1 cellular context compared by ENCODE assay signal in the genomic region with DNA sequence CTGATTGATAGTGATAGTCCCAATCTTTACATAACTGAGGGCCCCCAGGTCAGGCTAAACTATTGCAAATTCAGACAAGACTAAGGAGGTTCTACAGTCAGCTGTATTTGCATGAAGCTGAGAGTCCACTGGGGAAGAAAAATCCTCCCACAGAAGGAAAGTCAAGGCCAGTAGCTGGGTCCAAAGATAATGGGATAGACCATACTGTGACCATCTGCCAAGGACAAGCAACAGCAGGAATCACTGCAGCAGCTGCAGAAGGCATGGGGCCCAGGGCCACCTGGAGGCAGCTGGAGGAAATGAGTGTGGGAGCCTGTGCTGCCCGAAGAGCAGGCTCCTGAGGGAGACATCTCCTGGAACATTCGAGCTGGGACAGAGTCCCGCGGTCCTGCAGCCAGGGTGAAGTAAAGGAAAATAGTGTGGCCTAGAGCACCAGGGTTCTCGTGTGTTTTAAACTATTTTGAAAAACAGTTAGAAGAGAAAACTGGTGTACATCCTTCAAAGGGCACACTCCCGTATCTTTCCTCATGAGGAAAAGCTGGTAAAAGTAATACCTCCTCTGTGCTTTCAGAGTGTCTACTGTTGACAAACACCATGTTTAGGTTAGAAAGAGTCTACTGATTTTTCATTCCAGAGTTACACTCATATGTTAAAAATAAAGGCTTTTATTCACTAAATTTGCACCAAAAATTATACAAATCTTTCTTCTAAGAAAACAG.
TF ChIP-seq lines count a peak whose summit lies in the region.

No MANE protein-coding gene starts in this region.

TF ChIP-seq in HepG2, 621 proteins besides CTCF, POLR2A, EP300 and RAD21 (continued from another document and continues in another):
- TF ChIP-seq, protein P1, sequence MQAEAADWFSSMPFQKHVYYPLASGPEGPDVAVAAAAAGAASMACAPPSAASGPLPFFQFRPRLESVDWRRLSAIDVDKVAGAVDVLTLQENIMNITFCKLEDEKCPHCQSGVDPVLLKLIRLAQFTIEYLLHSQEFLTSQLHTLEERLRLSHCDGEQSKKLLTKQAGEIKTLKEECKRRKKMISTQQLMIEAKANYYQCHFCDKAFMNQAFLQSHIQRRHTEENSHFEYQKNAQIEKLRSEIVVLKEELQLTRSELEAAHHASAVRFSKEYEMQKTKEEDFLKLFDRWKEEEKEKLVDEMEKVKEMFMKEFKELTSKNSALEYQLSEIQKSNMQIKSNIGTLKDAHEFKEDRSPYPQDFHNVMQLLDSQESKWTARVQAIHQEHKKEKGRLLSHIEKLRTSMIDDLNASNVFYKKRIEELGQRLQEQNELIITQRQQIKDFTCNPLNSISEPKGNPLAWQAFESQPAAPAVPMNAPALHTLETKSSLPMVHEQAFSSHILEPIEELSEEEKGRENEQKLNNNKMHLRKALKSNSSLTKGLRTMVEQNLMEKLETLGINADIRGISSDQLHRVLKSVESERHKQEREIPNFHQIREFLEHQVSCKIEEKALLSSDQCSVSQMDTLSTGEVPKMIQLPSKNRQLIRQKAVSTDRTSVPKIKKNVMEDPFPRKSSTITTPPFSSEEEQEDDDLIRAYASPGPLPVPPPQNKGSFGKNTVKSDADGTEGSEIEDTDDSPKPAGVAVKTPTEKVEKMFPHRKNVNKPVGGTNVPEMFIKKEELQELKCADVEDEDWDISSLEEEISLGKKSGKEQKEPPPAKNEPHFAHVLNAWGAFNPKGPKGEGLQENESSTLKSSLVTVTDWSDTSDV (CRISPR knock-in tag; IDR thresholded peaks at IDR 0.05): no peak
- TF ChIP-seq ZNF713 (CRISPR knock-in tag; IDR thresholded peaks at IDR 0.05) (no peak), ZFP36L1 (CRISPR knock-in tag; IDR thresholded peaks at IDR 0.05) (no peak), FOXK1 (CRISPR knock-in tag; IDR thresholded peaks at IDR 0.05; ENCODE audit: borderline replicate concordance, low read depth) (no peak), NR2F2 (IDR thresholded peaks at IDR 0.05; ENCODE audit: borderline replicate concordance, low read depth) (no peak), ZNF317 (CRISPR knock-in tag; IDR thresholded peaks at IDR 0.05) (no peak), CAMTA2 (CRISPR knock-in tag; IDR thresholded peaks at IDR 0.05; ENCODE audit: borderline replicate concordance) (no peak), SP140L (CRISPR knock-in tag; IDR thresholded peaks at IDR 0.05; ENCODE audit: borderline replicate concordance) (peak; percentile 79; the same call in 1 of the 2 replicates), KDM2A (CRISPR knock-in tag; IDR thresholded peaks at IDR 0.05; ENCODE audit: borderline replicate concordance, low read depth) (peak; percentile 74; the same call in 1 of the 2 replicates), NFIC (IDR thresholded peaks at IDR 0.05; ENCODE audit: low read length) (no peak), RARA (CRISPR knock-in tag; IDR thresholded peaks at IDR 0.05) (peak; percentile 77), ZNF770 (CRISPR knock-in tag; IDR thresholded peaks at IDR 0.05) (no peak), CBX2 (IDR thresholded peaks at IDR 0.05; ENCODE audit: low read depth, low read length) (no peak), CBX2 (CRISPR knock-in tag; IDR thresholded peaks at IDR 0.05; ENCODE audit: low read depth) (no peak), KAT8 (CRISPR knock-in tag; IDR thresholded peaks at IDR 0.05) (peak; percentile 57; the same call in 1 of the 2 replicates), ATM (IDR thresholded peaks at IDR 0.05; ENCODE audit: borderline replicate concordance) (no peak), KMT2A (CRISPR knock-in tag; IDR thresholded peaks at IDR 0.05) (peak; percentile 78), PITX1 (CRISPR knock-in tag; IDR thresholded peaks at IDR 0.05) (peak; percentile 65; the same call in 1 of the 2 replicates), ZNF20 (CRISPR knock-in tag; IDR thresholded peaks at IDR 0.05) (no peak), HOXD1 (CRISPR knock-in tag; IDR thresholded peaks at IDR 0.05) (no peak), MTA1 (CRISPR knock-in tag; IDR thresholded peaks at IDR 0.05; ENCODE audit: borderline replicate concordance) (peak; percentile 88), SALL2 (CRISPR knock-in tag; IDR thresholded peaks at IDR 0.05) (no peak), ZNF432 (CRISPR knock-in tag; IDR thresholded peaks at IDR 0.05; ENCODE audit: borderline replicate concordance) (no peak), MXI1 (IDR thresholded peaks at IDR 0.05; ENCODE audit: borderline replicate concordance, low read depth, low read length) (no peak), ZNF530 (CRISPR knock-in tag; IDR thresholded peaks at IDR 0.05; ENCODE audit: low read depth) (no peak), IKZF5 (CRISPR knock-in tag; IDR thresholded peaks at IDR 0.05) (peak; percentile 95), HDAC2 (CRISPR knock-in tag; IDR thresholded peaks at IDR 0.05) (peak; percentile 89), ZNF556 (CRISPR knock-in tag; IDR thresholded peaks at IDR 0.05; ENCODE audit: borderline replicate concordance) (no peak; the same call in 1 of the 2 replicates), MLLT10 (CRISPR knock-in tag; IDR thresholded peaks at IDR 0.05) (no peak), FOXM1 (CRISPR knock-in tag; IDR thresholded peaks at IDR 0.05) (no peak), EHMT2 (IDR thresholded peaks at IDR 0.05; ENCODE audit: borderline replicate concordance, low read depth, low read length) (no peak)
- TF ChIP-seq, protein P2, sequence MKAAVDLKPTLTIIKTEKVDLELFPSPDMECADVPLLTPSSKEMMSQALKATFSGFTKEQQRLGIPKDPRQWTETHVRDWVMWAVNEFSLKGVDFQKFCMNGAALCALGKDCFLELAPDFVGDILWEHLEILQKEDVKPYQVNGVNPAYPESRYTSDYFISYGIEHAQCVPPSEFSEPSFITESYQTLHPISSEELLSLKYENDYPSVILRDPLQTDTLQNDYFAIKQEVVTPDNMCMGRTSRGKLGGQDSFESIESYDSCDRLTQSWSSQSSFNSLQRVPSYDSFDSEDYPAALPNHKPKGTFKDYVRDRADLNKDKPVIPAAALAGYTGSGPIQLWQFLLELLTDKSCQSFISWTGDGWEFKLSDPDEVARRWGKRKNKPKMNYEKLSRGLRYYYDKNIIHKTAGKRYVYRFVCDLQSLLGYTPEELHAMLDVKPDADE (CRISPR knock-in tag; IDR thresholded peaks at IDR 0.05): no peak
- TF ChIP-seq, protein P3, sequence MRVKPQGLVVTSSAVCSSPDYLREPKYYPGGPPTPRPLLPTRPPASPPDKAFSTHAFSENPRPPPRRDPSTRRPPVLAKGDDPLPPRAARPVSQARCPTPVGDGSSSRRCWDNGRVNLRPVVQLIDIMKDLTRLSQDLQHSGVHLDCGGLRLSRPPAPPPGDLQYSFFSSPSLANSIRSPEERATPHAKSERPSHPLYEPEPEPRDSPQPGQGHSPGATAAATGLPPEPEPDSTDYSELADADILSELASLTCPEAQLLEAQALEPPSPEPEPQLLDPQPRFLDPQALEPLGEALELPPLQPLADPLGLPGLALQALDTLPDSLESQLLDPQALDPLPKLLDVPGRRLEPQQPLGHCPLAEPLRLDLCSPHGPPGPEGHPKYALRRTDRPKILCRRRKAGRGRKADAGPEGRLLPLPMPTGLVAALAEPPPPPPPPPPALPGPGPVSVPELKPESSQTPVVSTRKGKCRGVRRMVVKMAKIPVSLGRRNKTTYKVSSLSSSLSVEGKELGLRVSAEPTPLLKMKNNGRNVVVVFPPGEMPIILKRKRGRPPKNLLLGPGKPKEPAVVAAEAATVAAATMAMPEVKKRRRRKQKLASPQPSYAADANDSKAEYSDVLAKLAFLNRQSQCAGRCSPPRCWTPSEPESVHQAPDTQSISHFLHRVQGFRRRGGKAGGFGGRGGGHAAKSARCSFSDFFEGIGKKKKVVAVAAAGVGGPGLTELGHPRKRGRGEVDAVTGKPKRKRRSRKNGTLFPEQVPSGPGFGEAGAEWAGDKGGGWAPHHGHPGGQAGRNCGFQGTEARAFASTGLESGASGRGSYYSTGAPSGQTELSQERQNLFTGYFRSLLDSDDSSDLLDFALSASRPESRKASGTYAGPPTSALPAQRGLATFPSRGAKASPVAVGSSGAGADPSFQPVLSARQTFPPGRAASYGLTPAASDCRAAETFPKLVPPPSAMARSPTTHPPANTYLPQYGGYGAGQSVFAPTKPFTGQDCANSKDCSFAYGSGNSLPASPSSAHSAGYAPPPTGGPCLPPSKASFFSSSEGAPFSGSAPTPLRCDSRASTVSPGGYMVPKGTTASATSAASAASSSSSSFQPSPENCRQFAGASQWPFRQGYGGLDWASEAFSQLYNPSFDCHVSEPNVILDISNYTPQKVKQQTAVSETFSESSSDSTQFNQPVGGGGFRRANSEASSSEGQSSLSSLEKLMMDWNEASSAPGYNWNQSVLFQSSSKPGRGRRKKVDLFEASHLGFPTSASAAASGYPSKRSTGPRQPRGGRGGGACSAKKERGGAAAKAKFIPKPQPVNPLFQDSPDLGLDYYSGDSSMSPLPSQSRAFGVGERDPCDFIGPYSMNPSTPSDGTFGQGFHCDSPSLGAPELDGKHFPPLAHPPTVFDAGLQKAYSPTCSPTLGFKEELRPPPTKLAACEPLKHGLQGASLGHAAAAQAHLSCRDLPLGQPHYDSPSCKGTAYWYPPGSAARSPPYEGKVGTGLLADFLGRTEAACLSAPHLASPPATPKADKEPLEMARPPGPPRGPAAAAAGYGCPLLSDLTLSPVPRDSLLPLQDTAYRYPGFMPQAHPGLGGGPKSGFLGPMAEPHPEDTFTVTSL (CRISPR knock-in tag; IDR thresholded peaks at IDR 0.05; ENCODE audit: borderline replicate concordance): no peak
- TF ChIP-seq, protein P4, sequence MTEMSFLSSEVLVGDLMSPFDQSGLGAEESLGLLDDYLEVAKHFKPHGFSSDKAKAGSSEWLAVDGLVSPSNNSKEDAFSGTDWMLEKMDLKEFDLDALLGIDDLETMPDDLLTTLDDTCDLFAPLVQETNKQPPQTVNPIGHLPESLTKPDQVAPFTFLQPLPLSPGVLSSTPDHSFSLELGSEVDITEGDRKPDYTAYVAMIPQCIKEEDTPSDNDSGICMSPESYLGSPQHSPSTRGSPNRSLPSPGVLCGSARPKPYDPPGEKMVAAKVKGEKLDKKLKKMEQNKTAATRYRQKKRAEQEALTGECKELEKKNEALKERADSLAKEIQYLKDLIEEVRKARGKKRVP (CRISPR knock-in tag; IDR thresholded peaks at IDR 0.05): no peak
- TF ChIP-seq, protein P5, sequence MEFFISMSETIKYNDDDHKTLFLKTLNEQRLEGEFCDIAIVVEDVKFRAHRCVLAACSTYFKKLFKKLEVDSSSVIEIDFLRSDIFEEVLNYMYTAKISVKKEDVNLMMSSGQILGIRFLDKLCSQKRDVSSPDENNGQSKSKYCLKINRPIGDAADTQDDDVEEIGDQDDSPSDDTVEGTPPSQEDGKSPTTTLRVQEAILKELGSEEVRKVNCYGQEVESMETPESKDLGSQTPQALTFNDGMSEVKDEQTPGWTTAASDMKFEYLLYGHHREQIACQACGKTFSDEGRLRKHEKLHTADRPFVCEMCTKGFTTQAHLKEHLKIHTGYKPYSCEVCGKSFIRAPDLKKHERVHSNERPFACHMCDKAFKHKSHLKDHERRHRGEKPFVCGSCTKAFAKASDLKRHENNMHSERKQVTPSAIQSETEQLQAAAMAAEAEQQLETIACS (CRISPR knock-in tag; IDR thresholded peaks at IDR 0.05): no peak
- TF ChIP-seq, protein P6, sequence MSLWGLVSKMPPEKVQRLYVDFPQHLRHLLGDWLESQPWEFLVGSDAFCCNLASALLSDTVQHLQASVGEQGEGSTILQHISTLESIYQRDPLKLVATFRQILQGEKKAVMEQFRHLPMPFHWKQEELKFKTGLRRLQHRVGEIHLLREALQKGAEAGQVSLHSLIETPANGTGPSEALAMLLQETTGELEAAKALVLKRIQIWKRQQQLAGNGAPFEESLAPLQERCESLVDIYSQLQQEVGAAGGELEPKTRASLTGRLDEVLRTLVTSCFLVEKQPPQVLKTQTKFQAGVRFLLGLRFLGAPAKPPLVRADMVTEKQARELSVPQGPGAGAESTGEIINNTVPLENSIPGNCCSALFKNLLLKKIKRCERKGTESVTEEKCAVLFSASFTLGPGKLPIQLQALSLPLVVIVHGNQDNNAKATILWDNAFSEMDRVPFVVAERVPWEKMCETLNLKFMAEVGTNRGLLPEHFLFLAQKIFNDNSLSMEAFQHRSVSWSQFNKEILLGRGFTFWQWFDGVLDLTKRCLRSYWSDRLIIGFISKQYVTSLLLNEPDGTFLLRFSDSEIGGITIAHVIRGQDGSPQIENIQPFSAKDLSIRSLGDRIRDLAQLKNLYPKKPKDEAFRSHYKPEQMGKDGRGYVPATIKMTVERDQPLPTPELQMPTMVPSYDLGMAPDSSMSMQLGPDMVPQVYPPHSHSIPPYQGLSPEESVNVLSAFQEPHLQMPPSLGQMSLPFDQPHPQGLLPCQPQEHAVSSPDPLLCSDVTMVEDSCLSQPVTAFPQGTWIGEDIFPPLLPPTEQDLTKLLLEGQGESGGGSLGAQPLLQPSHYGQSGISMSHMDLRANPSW (CRISPR knock-in tag; IDR thresholded peaks at IDR 0.05; ENCODE audit: borderline replicate concordance): no peak
- TF ChIP-seq, protein P7, sequence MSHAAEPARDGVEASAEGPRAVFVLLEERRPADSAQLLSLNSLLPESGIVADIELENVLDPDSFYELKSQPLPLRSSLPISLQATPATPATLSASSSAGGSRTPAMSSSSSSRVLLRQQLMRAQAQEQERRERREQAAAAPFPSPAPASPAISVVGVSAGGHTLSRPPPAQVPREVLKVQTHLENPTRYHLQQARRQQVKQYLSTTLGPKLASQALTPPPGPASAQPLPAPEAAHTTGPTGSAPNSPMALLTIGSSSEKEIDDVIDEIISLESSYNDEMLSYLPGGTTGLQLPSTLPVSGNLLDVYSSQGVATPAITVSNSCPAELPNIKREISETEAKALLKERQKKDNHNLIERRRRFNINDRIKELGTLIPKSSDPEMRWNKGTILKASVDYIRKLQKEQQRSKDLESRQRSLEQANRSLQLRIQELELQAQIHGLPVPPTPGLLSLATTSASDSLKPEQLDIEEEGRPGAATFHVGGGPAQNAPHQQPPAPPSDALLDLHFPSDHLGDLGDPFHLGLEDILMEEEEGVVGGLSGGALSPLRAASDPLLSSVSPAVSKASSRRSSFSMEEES (CRISPR knock-in tag; IDR thresholded peaks at IDR 0.05): 0 out of 2 replicates have a peak, but pooled peaks have one; percentile 14
